Comparison of ENCODE assay signal across 19 cellular contexts in the genomic region with DNA sequence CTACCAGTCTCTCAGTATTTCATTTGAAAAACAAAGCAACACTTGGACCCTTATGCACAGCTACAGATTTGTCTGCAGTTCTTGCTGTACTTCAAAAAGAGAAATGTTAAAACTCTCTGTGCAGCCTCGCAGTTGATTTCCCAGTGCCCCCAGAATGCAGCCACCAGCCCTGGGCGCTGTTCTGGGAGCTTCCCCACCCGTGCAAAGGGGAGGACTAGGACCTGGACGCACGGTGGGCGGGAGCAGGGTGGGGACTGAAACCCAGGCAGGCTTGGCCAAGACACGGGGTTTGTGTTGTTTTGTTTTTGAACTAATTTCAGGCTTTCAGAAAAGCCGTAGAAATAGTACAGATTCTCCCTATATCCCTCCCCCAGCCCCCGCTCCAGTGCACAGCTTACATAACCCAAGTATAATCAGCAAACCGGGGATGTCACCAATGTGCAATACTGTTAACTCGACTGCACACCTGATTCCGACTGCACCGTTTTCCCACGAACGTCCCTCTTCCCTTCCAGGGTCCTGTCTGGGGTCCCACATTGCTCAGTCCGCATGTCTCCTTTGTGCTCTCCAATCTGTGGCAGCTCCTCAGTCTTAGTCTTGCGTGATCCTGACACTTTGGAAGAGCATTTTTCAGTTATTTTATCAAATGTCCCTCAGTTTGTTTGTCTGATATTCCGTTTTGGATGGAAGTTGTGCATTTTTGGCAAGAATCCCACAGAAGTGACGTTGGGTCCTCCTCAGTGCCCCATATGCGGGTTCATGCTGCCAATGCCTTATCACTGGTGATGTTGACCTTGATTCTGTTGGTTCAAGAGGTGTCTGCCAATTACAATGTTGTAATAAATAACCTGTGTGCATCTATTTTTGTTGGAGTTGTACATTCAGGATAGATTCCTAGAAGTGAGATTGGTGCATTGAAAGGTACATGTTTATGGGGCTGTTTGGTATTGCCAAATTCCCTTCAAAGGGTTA.
DNase-seq lines count a peak whose midpoint lies in the region; ATAC-seq and TF ChIP-seq lines count a peak whose summit lies in the region.
"Had no signal": no experiment of that assay in that cellular context is flagged by ENCODE, and none has a peak within 500 bp of the region (broad histone marks: within the 10 kb centered on the region; RNA-seq: fewer than 3 reads in every experiment).

No MANE protein-coding gene starts in this region.

- H3K36me3 ChIP-seq in liver (ENCODE audit: control insufficient read depth in 4 of 4, insufficient read depth in 3 of 4, low read depth in 1 of 4, low read length in 3 of 4) = no peaks in the 10 kb centered on the region
- no peaks in the 10 kb centered on the region for H3K36me3 ChIP-seq in neuronal stem cell (replicated peaks in 1 of 2; ENCODE audit: control insufficient read depth in 2 of 2, insufficient read depth in 2 of 2, low read length in 2 of 2)
- no peaks in the 10 kb centered on the region for H3K36me3 ChIP-seq in SK-N-SH (replicated peaks in 1 of 2; ENCODE audit: control insufficient read depth in 1 of 2, insufficient read depth in 2 of 2, low read length in 1 of 2)
- H3K36me3 ChIP-seq: BLaER1, HAP-1 had no signal

- H4K91ac ChIP-seq in neuronal stem cell (ENCODE audit: low read depth, low read length, poor library complexity) = no peak overlapping the region

- CTCF ChIA-PET in SK-N-SH (lab: Yijun Ruan, JAX) = interaction anchor here (1.5 kb wide), 1 partner anchor 8 kb away, joined by 5 read pairs; no protein-coding TSS in a partner anchor

- TF ChIP-seq EP300 in SK-N-SH (IDR thresholded peaks at IDR 0.05; ENCODE audit: borderline replicate concordance in 1 of 2, low read depth in 1 of 2, low read length in 1 of 2) = no peak

- H3F3A ChIP-seq in SK-N-SH (replicated peaks; ENCODE audit: insufficient read depth) = peaks cover 3% of the 10 kb centered on the region

- TF ChIP-seq RAD21 in liver (IDR thresholded peaks at IDR 0.05) (peak in 1 of 2 donors; percentile 41), SK-N-SH (IDR thresholded peaks at IDR 0.05; ENCODE audit: low read length) (no peak)

- no peak overlapping the region for H3K23ac ChIP-seq in neuronal stem cell (ENCODE audit: low read depth, low read length, poor library complexity)

- H3K79me2 ChIP-seq in SK-N-SH (ENCODE audit: insufficient read depth) = no peaks in the 10 kb centered on the region

- 34% methylated on average over 20 of the region's 20 CpGs for WGBS in liver
- no CpG with 5 or more reads among the region's 20 CpGs for WGBS in neuronal stem cell (ENCODE audit: extremely low coverage in 2 of 2, insufficient read length in 2 of 2, insufficient replicate concordance in 1 of 2), 2 donors
- WGBS in SK-N-SH (ENCODE audit: low lambda C conversion rate) = 12% methylated on average over 19 of the region's 20 CpGs

- peak overlapping the region in 1 of 2 donors; percentile 14 for H3K9ac ChIP-seq in liver (ENCODE audit: low read depth in 1 of 2, low read length in 2 of 2)
- H3K9ac ChIP-seq in neuronal stem cell (ENCODE audit: low read depth, low read length, poor library complexity) = no peak overlapping the region
- H3K9ac ChIP-seq in SK-N-SH = no peak overlapping the region
- H3K9ac ChIP-seq: BLaER1 had no signal

- no peak overlapping the region for H2BK12ac ChIP-seq in neuronal stem cell (ENCODE audit: low read length)

- H2AFZ ChIP-seq in neuronal stem cell (ENCODE audit: low read length) (peak overlapping the region; percentile 85), SK-N-SH (ENCODE audit: low read depth) (no peak overlapping the region)

- no peaks in the 10 kb centered on the region for H4K20me1 ChIP-seq in SK-N-SH (ENCODE audit: insufficient read depth)
- H4K20me1 ChIP-seq: BLaER1 had no signal

- no peak for ATAC-seq in GM21717 (IDR thresholded peaks at IDR 0.05; ENCODE audit: unreplicated experiment)

- H3K4me1 ChIP-seq in liver (ENCODE audit: control insufficient read depth in 4 of 4, insufficient read depth in 4 of 4, low read length in 3 of 4) (peaks cover 12 to 25% (median 20%) of the 10 kb centered on the region in 4 donors), neuronal stem cell (ENCODE audit: control insufficient read depth in 2 of 2, insufficient read depth in 1 of 2, low read depth in 1 of 2, low read length in 2 of 2) (peaks cover 5% of the 10 kb centered on the region in 2 donors), SK-N-SH (ENCODE audit: control insufficient read depth in 1 of 2, insufficient read depth in 2 of 2, low read depth in 1 of 2, low read length in 1 of 2) (no peaks in the 10 kb centered on the region)
- H3K4me1 ChIP-seq: Caco-2 had no signal

- H3K4me2 ChIP-seq in neuronal stem cell (ENCODE audit: insufficient read depth, low read length, poor library complexity, severe bottlenecking) = no peak overlapping the region
- H3K4me2 ChIP-seq in SK-N-SH = no peak overlapping the region
- H3K4me2 ChIP-seq: BLaER1 had no signal

- no peak overlapping the region for H3K18ac ChIP-seq in neuronal stem cell (ENCODE audit: low read length)

- no peak overlapping the region for H4K8ac ChIP-seq in neuronal stem cell (ENCODE audit: low read depth, low read length)

- peak; percentile 38 for DNase-seq in activated effector memory CD4-positive, alpha-beta T cell treated with anti-CD3 and anti-CD28 coated beads, Interleukin-2, amount 50 U/mL, for 16 hours
- no peak for DNase-seq in activated effector memory CD4-positive, alpha-beta T cell treated with Interleukin-2 at 50 U/mL for 16 hours
- DNase-seq in neuronal stem cell (ENCODE audit: low spot score) = no peak
- DNase-seq in SK-N-SH = no peak
- DNase-seq in SIG-M5 treated with dmso at 0.1 percent for 504 hours (lab: John Stamatoyannopoulos, UW; ENCODE audit: unreplicated experiment) = no peak
- DNase-seq in NCI-H510A (lab: John Stamatoyannopoulos, UW) = no peak
- DNase-seq: AML-193; Caco-2; CD8-positive, alpha-beta memory T cell; DND-41; GDM1; IMR-90; KBM-7 had no signal

- no peaks in the 10 kb centered on the region for H3K79me1 ChIP-seq in neuronal stem cell (ENCODE audit: low read depth, low read length)

- no peak overlapping the region for H2BK120ac ChIP-seq in neuronal stem cell (ENCODE audit: low read depth, low read length)

- peak overlapping the region; percentile 4 to 59 (median 20) for H3K4me3 ChIP-seq in liver (ENCODE audit: low read depth in 1 of 3, low read length in 3 of 3)
- no peak overlapping the region for H3K4me3 ChIP-seq in neuronal stem cell (ENCODE audit: low read length in 2 of 2)
- H3K4me3 ChIP-seq in SK-N-SH (ENCODE audit: low read depth in 2 of 2, low read length in 1 of 2) = no peak overlapping the region
- H3K4me3 ChIP-seq: BLaER1, HAP-1 had no signal

- H3K9me2 ChIP-seq in SK-N-SH = no peaks in the 10 kb centered on the region

- TF ChIP-seq CTCF in liver (IDR thresholded peaks at IDR 0.05; ENCODE audit: low read depth, low read length, missing input control) = no peak
- no peak for TF ChIP-seq CTCF in SK-N-SH (IDR thresholded peaks at IDR 0.05)

- POLR2A ChIA-PET in SK-N-SH (lab: Yijun Ruan, JAX) = no interaction called here

- no peak overlapping the region for H2BK15ac ChIP-seq in neuronal stem cell (ENCODE audit: low read length)

- H3K9me3 ChIP-seq in liver (ENCODE audit: control insufficient read depth in 4 of 4, low read length in 3 of 4) (no peaks in the 10 kb centered on the region), neuronal stem cell (replicated peaks in 1 of 2; ENCODE audit: control insufficient read depth in 2 of 2, insufficient read depth in 1 of 2, low read depth in 1 of 2, low read length in 2 of 2) (peaks cover 4 to 10% of the 10 kb centered on the region in 2 donors), SK-N-SH (no peaks in the 10 kb centered on the region)
- H3K9me3 ChIP-seq: BLaER1, Caco-2, HAP-1 had no signal

- no peak overlapping the region for H3K4ac ChIP-seq in neuronal stem cell (ENCODE audit: low read length)

- H3K27me3 ChIP-seq in liver (ENCODE audit: control insufficient read depth in 4 of 4, insufficient read depth in 4 of 4, low read length in 3 of 4) = no peaks in the 10 kb centered on the region
- no peaks in the 10 kb centered on the region for H3K27me3 ChIP-seq in neuronal stem cell (ENCODE audit: control insufficient read depth in 3 of 3, insufficient read depth in 3 of 3, low read depth in 1 of 3, low read length in 3 of 3)
- H3K27me3 ChIP-seq in SK-N-SH (ENCODE audit: insufficient read depth) = peaks cover 16% of the 10 kb centered on the region
- H3K27me3 ChIP-seq: BLaER1 had no signal

- H3K14ac ChIP-seq in neuronal stem cell (ENCODE audit: low read length) = no peak overlapping the region

- H2BK5ac ChIP-seq in neuronal stem cell (ENCODE audit: low read length) = no peak overlapping the region

- no peak overlapping the region for H2AK5ac ChIP-seq in neuronal stem cell (ENCODE audit: low read depth, low read length)

- H3K27ac ChIP-seq in liver (ENCODE audit: low read depth in 1 of 2, low read length in 2 of 2) (peak overlapping the region; percentile 49 to 67), neuronal stem cell (replicated peaks; ENCODE audit: low read length) (no peak overlapping the region), SK-N-SH (ENCODE audit: low read depth in 2 of 2, low read length in 1 of 2) (no peak overlapping the region)
- H3K27ac ChIP-seq: 22Rv1, BLaER1, HL-60 had no signal

TF ChIP-seq in liver, 16 proteins besides CTCF, POLR2A, EP300 and RAD21 (continues in another document):
- TF ChIP-seq SP1 (IDR thresholded peaks at IDR 0.05) (peak; percentile 59), MAX (IDR thresholded peaks at IDR 0.05) (no peak), FOXA1 (IDR thresholded peaks at IDR 0.05) (peak; percentile 85), FOXA2 (IDR thresholded peaks at IDR 0.05) (peak; percentile 81), HNF4A (conservative IDR thresholded peaks at IDR 0.05) (peak; percentile 72 to 83)

TF ChIP-seq in SK-N-SH, 30 proteins besides CTCF, POLR2A, EP300 and RAD21:
- TF ChIP-seq IRF3 (IDR thresholded peaks at IDR 0.05; ENCODE audit: low read depth, low read length) = no peak
- TF ChIP-seq MAX (IDR thresholded peaks at IDR 0.05; ENCODE audit: low read depth) = no peak
- no peak for TF ChIP-seq CHD2 (IDR thresholded peaks at IDR 0.05; ENCODE audit: low read length, partially characterized antibody)
- no peak for TF ChIP-seq TCF12 (IDR thresholded peaks at IDR 0.05)

Comparison
In these comparisons a context has a peak if more than half of its experiments do, and no peak if none do; other contexts are left out.
1. H3K27ac ChIP-seq: peak in liver (2 of 2); none in neuronal stem cell (single experiment) and SK-N-SH (0 of 2).
2. H3K4me3 ChIP-seq: peak in liver (3 of 3); none in neuronal stem cell (0 of 2) and SK-N-SH (0 of 2).